Comparison of ENCODE assay signal across 12 cellular contexts in genomic region chr5:59543826-59544442, GRCh38.
DNase-seq lines count a peak whose midpoint lies in the region; ATAC-seq and TF ChIP-seq lines count a peak whose summit lies in the region.
"Had no signal": no experiment of that assay in that cellular context is flagged by ENCODE, and none has a peak within 500 bp of the region (broad histone marks: within the 10 kb centered on the region; RNA-seq: fewer than 3 reads in every experiment).

No MANE protein-coding gene starts in this region.

- H3K36me3 Mint-ChIP-seq in Caco-2 (ENCODE audit: insufficient read depth, unreplicated experiment) = no peaks in the 10 kb centered on the region

- H3K9me3 Mint-ChIP-seq in Caco-2 (ENCODE audit: unreplicated experiment) = no peaks in the 10 kb centered on the region

- POLR2A ChIA-PET in Caco-2 (lab: Charles Lee) = no interaction called here

- H3K4me1 ChIP-seq in breast epithelium (no peaks in the 10 kb centered on the region), upper lobe of left lung (peaks cover 0 to 23% (median 4%) of the 10 kb centered on the region in 4 donors), Caco-2 (no peaks in the 10 kb centered on the region)

- peak; percentile 32 for DNase-seq in SIG-M5 treated with dmso at 0.1 percent for 504 hours (lab: John Stamatoyannopoulos, UW; ENCODE audit: unreplicated experiment)
- no peak for DNase-seq in SIG-M5 (lab: John Stamatoyannopoulos, UW)
- peak in 1 of 2 donors; percentile 42 for DNase-seq in breast epithelium (ENCODE audit: low spot score in 2 of 2)
- peak; percentile 63 for DNase-seq in medulla oblongata (ENCODE audit: extremely low spot score)
- no peak for DNase-seq in upper lobe of left lung
- no peak for DNase-seq in Caco-2
- no peak for DNase-seq in GM19238 (ENCODE audit: insufficient read length, low spot score)
- DNase-seq: activated CD4-positive, alpha-beta T cell treated with anti-CD3 and anti-CD28 coated beads for 4 hours; Karpas-422; RPMI8226; stimulated activated CD4-positive, alpha-beta T cell treated with anti-CD3 and anti-CD28 coated beads, Interleukin-2, amount 100 ng/mL, for 24 hours had no signal

- WGBS in upper lobe of left lung, 2 donors = 53 to 62% methylated on average over 2 of the region's 2 CpGs

- H3K4me3 Mint-ChIP-seq in Caco-2 (ENCODE audit: unreplicated experiment) = no peak overlapping the region

- TF ChIP-seq POLR2A in breast epithelium (IDR thresholded peaks at IDR 0.05) (no peak), upper lobe of left lung (IDR thresholded peaks at IDR 0.05) (no peak)

- H3K36me3 ChIP-seq in breast epithelium (no peaks in the 10 kb centered on the region), upper lobe of left lung (no peaks in the 10 kb centered on the region), Caco-2 (ENCODE audit: control insufficient read depth, insufficient read depth, low read length) (no peaks in the 10 kb centered on the region)

- no peak for TF ChIP-seq EP300 in upper lobe of left lung (IDR thresholded peaks at IDR 0.05)

- CTCF ChIA-PET in Caco-2 (lab: Charles Lee) = no interaction called here

- no TSS peak for BruUV-seq in Caco-2 (replicated peaks; lab: Mats Ljungman, UMichigan)

- TF ChIP-seq CTCF in breast epithelium (IDR thresholded peaks at IDR 0.05) = no peak
- no peak for TF ChIP-seq CTCF in upper lobe of left lung (IDR thresholded peaks at IDR 0.05)
- TF ChIP-seq CTCF in Caco-2 (IDR thresholded peaks at IDR 0.05; ENCODE audit: insufficient read depth in 1 of 2, low read depth in 1 of 2, low read length in 1 of 2, severe bottlenecking in 1 of 2, unreplicated experiment in 1 of 2) = no peak

- no peaks in the 10 kb centered on the region for H3K4me1 Mint-ChIP-seq in Caco-2 (ENCODE audit: low read depth, unreplicated experiment)

- H3K27ac Mint-ChIP-seq in Caco-2 (ENCODE audit: unreplicated experiment) = no peak overlapping the region

- peak overlapping the region; percentile 65 to 76 for H3K27ac ChIP-seq in breast epithelium
- no peak overlapping the region for H3K27ac ChIP-seq in upper lobe of left lung

- H3K9me3 ChIP-seq in breast epithelium (no peaks in the 10 kb centered on the region), upper lobe of left lung (no peaks in the 10 kb centered on the region), Caco-2 (no peaks in the 10 kb centered on the region)

- ATAC-seq in upper lobe of left lung (ENCODE audit: low FRiP score in 2 of 2) = peak; percentile 6 to 22
- no peak for ATAC-seq in HG03442 (IDR thresholded peaks at IDR 0.05; ENCODE audit: unreplicated experiment)

- intact Hi-C loops in breast epithelium (cut with DNase I; ENCODE audit: low total_unique reads) (no loop called here), Caco-2 (cut with micrococcal nuclease; ENCODE audit: unreplicated experiment) (no loop called here)

- H3K27me3 ChIP-seq in breast epithelium = no peaks in the 10 kb centered on the region
- H3K27me3 ChIP-seq in upper lobe of left lung = no peaks in the 10 kb centered on the region
- H3K27me3 ChIP-seq in Caco-2 (replicated peaks; ENCODE audit: control insufficient read depth, insufficient read depth, low read length) = no peaks in the 10 kb centered on the region; the same call in 1 of the 2 replicates

- no peaks in the 10 kb centered on the region for H3K27me3 Mint-ChIP-seq in Caco-2 (ENCODE audit: insufficient read depth, unreplicated experiment)

- H3K4me3 ChIP-seq in breast epithelium (no peak overlapping the region), upper lobe of left lung (no peak overlapping the region), Caco-2 (ENCODE audit: low read depth, low read length) (no peak overlapping the region)

Comparison
In these comparisons a context has a peak if more than half of its experiments do, and no peak if none do; other contexts are left out.
1. DNase-seq: peak in SIG-M5 treated with dmso at 0.1 percent for 504 hours (single experiment) and medulla oblongata (single experiment); none in SIG-M5 (single experiment), upper lobe of left lung (0 of 2), Caco-2 (0 of 2) and GM19238 (single experiment).
2. H3K27ac ChIP-seq: peak in breast epithelium (2 of 2); none in upper lobe of left lung (0 of 4).